ENCODE assay signal across 16 cellular contexts in genomic region chr22:26981520-26981919, GRCh38.
DNase-seq lines count a peak whose midpoint lies in the region; ATAC-seq and TF ChIP-seq lines count a peak whose summit lies in the region.
"Had no signal": no experiment of that assay in that cellular context is flagged by ENCODE, and none has a peak within 500 bp of the region (broad histone marks: within the 10 kb centered on the region; RNA-seq: fewer than 3 reads in every experiment).

No MANE protein-coding gene starts in this region.

- no peak for ATAC-seq in GM18858 (IDR thresholded peaks at IDR 0.05; ENCODE audit: unreplicated experiment)
- ATAC-seq: Panc1 had no signal

- 67% methylated on average over 7 of the region's 7 CpGs for WGBS in hepatocyte (ENCODE audit: low lambda C conversion rate, missing lambda C conversion rate)

- no peaks in the 10 kb centered on the region for H3K27me3 Mint-ChIP-seq in T-helper 2 cell treated with Interferon-gamma antibody and Interleukin-4, amounts not matched to agents 5 μg/mL and 100 μg/mL, for 36 hours (ENCODE audit: low read depth)

- no peaks in the 10 kb centered on the region for H3K9me3 Mint-ChIP-seq in T-helper 2 cell treated with Interferon-gamma antibody and Interleukin-4, amounts not matched to agents 5 μg/mL and 100 μg/mL, for 36 hours

- no peak for TF ChIP-seq CTCF in hepatocyte (IDR thresholded peaks at IDR 0.05; ENCODE audit: poor library complexity)

- in situ Hi-C loops in KBM-7 (cut with MboI; ENCODE audit: low pct_unique_long_range_greater_than_20kb, low sequenced_read_pairs), result no loop called here

- no peak overlapping the region for H3K4me3 Mint-ChIP-seq in T-helper 2 cell treated with Interferon-gamma antibody and Interleukin-4, amounts not matched to agents 5 μg/mL and 100 μg/mL, for 36 hours
- H3K4me3 Mint-ChIP-seq: CD14-positive monocyte, H9 had no signal

- H3K4me1 Mint-ChIP-seq in T-helper 2 cell treated with Interferon-gamma antibody and Interleukin-4, amounts not matched to agents 5 μg/mL and 100 μg/mL, for 36 hours (ENCODE audit: low read depth), result no peaks in the 10 kb centered on the region
- H3K4me1 Mint-ChIP-seq: CD14-positive monocyte had no signal

- no peaks in the 10 kb centered on the region for H3K9me3 ChIP-seq in hepatocyte (ENCODE audit: low read depth)
- H3K9me3 ChIP-seq: SJCRH30 had no signal

- H3K4me3 ChIP-seq in hepatocyte (no peak overlapping the region), rectal smooth muscle tissue (ENCODE audit: low read length) (no peak overlapping the region)
- H3K4me3 ChIP-seq: SJCRH30 had no signal

- H2AFZ ChIP-seq in hepatocyte, result no peak overlapping the region

- H3K9me2 ChIP-seq in hepatocyte (replicated peaks; ENCODE audit: insufficient read depth), result no peaks in the 10 kb centered on the region

- H3K79me2 ChIP-seq in hepatocyte, result no peaks in the 10 kb centered on the region

- DNase-seq in NCI-H2081 (lab: John Stamatoyannopoulos, UW), result peak; percentile 6 to 27
- no peak for DNase-seq in NCI-H2081 treated with DMSO at 0.1 percent for 48 hours (lab: John Stamatoyannopoulos, UW)
- DNase-seq in hepatocyte (ENCODE audit: low spot score), result peak; percentile 18
- DNase-seq in ureter (ENCODE audit: low spot score), result peak; percentile 55
- no peak for DNase-seq in KBM-7
- no peak for DNase-seq in T-helper 2 cell treated with Interferon-gamma antibody and Interleukin-4, amounts not matched to agents 5 μg/mL and 100 μg/mL, for 36 hours (ENCODE audit: low spot score)
- DNase-seq: DMS79, H9, NCI-H1105, NCI-H524 treated with DMSO at 0.1 percent for 48 hours, SJCRH30 had no signal

- no peak overlapping the region for H3K4me2 ChIP-seq in hepatocyte

- H4K20me1 ChIP-seq in hepatocyte (ENCODE audit: insufficient read depth, poor library complexity, severe bottlenecking), result no peaks in the 10 kb centered on the region

- H3K4me1 ChIP-seq in hepatocyte (ENCODE audit: insufficient read depth) (no peaks in the 10 kb centered on the region), rectal smooth muscle tissue (ENCODE audit: control insufficient read depth, insufficient read depth, low read length) (peaks cover 16% of the 10 kb centered on the region)

- H3K36me3 Mint-ChIP-seq in T-helper 2 cell treated with Interferon-gamma antibody and Interleukin-4, amounts not matched to agents 5 μg/mL and 100 μg/mL, for 36 hours (ENCODE audit: low read depth), result no peaks in the 10 kb centered on the region
- H3K36me3 Mint-ChIP-seq: CD14-positive monocyte had no signal

- H3K27ac ChIP-seq in hepatocyte (no peak overlapping the region), rectal smooth muscle tissue (ENCODE audit: low read depth, low read length) (peak overlapping the region; percentile 80)
- H3K27ac ChIP-seq: 22Rv1, SJCRH30 had no signal

- peaks cover 48% of the 10 kb centered on the region for H3K27me3 ChIP-seq in hepatocyte
- no peaks in the 10 kb centered on the region for H3K27me3 ChIP-seq in rectal smooth muscle tissue (ENCODE audit: control insufficient read depth, insufficient read depth, low read length)
- H3K27me3 ChIP-seq: SJCRH30 had no signal

- H3K36me3 ChIP-seq in hepatocyte (replicated peaks; ENCODE audit: insufficient read depth, low read depth) (no peaks in the 10 kb centered on the region), rectal smooth muscle tissue (ENCODE audit: control insufficient read depth, insufficient read depth, low read length) (no peaks in the 10 kb centered on the region)
- H3K36me3 ChIP-seq: SJCRH30 had no signal

- H3K27ac Mint-ChIP-seq in T-helper 2 cell treated with Interferon-gamma antibody and Interleukin-4, amounts not matched to agents 5 μg/mL and 100 μg/mL, for 36 hours, result no peak overlapping the region
- H3K27ac Mint-ChIP-seq: CD14-positive monocyte had no signal

- no peak overlapping the region for H3K9ac ChIP-seq in rectal smooth muscle tissue (ENCODE audit: low read length)

Comparison
In these comparisons a context has a peak if more than half of its experiments do, and no peak if none do; other contexts are left out.
1. DNase-seq: peak in NCI-H2081 (2 of 2), hepatocyte (single experiment) and ureter (single experiment); none in NCI-H2081 treated with DMSO at 0.1 percent for 48 hours (single experiment), KBM-7 (single experiment) and T-helper 2 cell treated with Interferon-gamma antibody and Interleukin-4, amounts not matched to agents 5 μg/mL and 100 μg/mL, for 36 hours (single experiment).